In the genomic region with DNA sequence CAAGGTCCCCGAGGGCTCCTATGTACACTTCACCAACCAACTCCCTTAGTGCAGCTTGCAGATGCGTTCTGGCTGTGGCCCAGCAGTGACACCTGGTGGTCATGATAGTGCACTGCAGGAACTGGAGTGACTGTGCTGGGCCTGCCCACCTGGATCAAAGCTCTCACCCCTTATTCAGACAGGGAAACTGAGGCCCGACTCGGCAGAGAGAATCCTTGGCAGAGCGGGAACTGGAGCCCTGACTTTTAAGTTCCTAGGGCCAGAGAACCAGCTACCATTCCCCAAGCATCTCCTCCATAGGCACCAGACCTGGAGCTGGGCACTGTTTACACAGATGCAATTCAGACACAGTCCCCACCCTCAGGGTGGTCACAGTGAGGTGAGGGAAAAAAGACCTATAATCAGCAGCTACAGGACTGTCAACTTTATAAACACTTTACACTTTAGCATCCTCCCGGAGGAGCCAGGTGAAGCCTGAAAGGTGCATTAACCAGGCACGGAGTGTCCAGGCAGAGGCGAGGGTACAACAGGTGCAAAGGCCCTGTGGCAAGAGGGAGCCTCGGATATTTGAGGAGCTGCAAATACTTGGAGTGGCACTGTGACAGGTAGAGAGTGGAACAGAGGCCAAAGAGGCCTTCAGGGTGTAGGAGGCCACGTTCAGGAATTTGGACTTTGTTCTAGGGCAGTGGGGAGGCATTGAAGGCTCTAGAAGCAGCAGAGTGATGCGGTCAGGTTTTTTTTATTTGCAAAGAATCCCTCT, we compare ENCODE assay signal across 8 cellular contexts.
A peak's percentile ranks its signal among the peaks of the same experiment; 100 is the strongest.
DNase-seq lines count a peak whose midpoint lies in the region; ATAC-seq, FAIRE-seq and TF ChIP-seq lines count a peak whose summit lies in the region.

No MANE protein-coding gene starts in this region.

- TF ChIP-seq CTCF in RWPE2 (IDR thresholded peaks at IDR 0.05; ENCODE audit: poor library complexity, severe bottlenecking), result peak; percentile 95

- peak; percentile 89 for DNase-seq in GM03348 (ENCODE audit: low spot score)
- peak; percentile 96 for DNase-seq in HuH-7 (ENCODE audit: low spot score)
- DNase-seq in RWPE2 (ENCODE audit: low spot score), result no peak
- peak; percentile 88 for DNase-seq in activated effector memory CD4-positive, alpha-beta T cell treated with anti-CD3 and anti-CD28 coated beads, Interleukin-2, amount 50 U/mL, for 16 hours
- DNase-seq in germinal center (ENCODE audit: low spot score), result peak; percentile 73
- DNase-seq in pons (ENCODE audit: low spot score), result peak; percentile 48
- DNase-seq in urothelium cell line (ENCODE audit: low spot score), result peak; percentile 83

- no peaks in the 10 kb centered on the region for H3K4me1 ChIP-seq in RWPE2 (ENCODE audit: insufficient read depth, poor library complexity, severe bottlenecking)

- no peaks in the 10 kb centered on the region for H3K27me3 ChIP-seq in RWPE2 (ENCODE audit: insufficient read depth, poor library complexity, severe bottlenecking)

- H3K9me3 ChIP-seq in RWPE2 (ENCODE audit: severe bottlenecking), result peaks cover 5% of the 10 kb centered on the region

- H3K27ac ChIP-seq in RWPE2 (ENCODE audit: poor library complexity, severe bottlenecking), result no peak overlapping the region

- ATAC-seq in RWPE2 (ENCODE audit: low read depth) (peak; percentile 86), HG03097 (IDR thresholded peaks at IDR 0.05; ENCODE audit: low FRiP score, unreplicated experiment) (no peak)

- H3K36me3 ChIP-seq in RWPE2 (ENCODE audit: low read depth), result no peaks in the 10 kb centered on the region

- no peak overlapping the region for H3K4me3 ChIP-seq in RWPE2 (ENCODE audit: severe bottlenecking)

- FAIRE-seq in urothelium cell line (lab: Jason Lieb, UNC), result peak; percentile 99
